ENCODE assay signal across 34 cellular contexts in the genomic region with DNA sequence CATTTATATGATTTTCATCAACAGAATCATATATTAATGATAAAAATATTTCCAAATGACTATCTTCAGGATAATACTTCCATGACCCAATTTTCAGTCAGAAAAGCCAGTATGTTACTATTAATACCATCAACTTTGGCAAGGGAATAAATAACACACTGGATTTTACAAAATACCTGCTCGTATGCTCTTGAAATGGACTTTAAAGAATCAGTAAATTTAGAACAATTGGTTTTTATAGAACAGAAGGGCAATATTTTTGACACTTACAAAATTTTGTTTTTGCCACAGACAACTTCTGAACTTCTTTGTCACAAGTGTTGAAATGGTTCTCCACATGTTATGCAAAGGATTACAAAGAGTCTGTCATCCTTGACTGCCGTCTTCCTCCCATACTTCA.
"Had no signal": no experiment of that assay in that cellular context is flagged by ENCODE, and none has a peak within 500 bp of the region (broad histone marks: within the 10 kb centered on the region; RNA-seq: fewer than 3 reads in every experiment).

No MANE protein-coding gene starts in this region.

- H3K4me2 ChIP-seq: KMS-11 had no signal

- H3K9ac ChIP-seq: KMS-11 had no signal

- H3K4me3 ChIP-seq: MG63 had no signal

- H3K36me3 ChIP-seq: MG63 had no signal

- H3K27ac ChIP-seq: KMS-11 had no signal

- H3K9me3 ChIP-seq: MG63 had no signal

- DNase-seq: Karpas-422, Kasumi-1, MG63, MM.1S, MV-4-11, NCI-H1048, NCI-H1092, NCI-H1092 treated with DMSO at 0.1 percent for 48 hours, NCI-H1105, NCI-H1105 treated with DMSO at 0.1 percent for 48 hours, NCI-H1417, NCI-H1417 treated with DMSO at 0.1 percent for 48 hours, NCI-H1436, NCI-H1436 treated with DMSO at 0.1 percent for 48 hours, NCI-H146, NCI-H1694, NCI-H1694 treated with DMSO at 0.1 percent for 48 hours, NCI-H187, NCI-H187 treated with DMSO at 0.1 percent for 48 hours, NCI-H1930, NCI-H2029, NCI-H2029 treated with DMSO at 0.1 percent for 48 hours, NCI-H2081, NCI-H2081 treated with DMSO at 0.1 percent for 48 hours, NCI-H2107, NCI-H2171, NCI-H2171 treated with DMSO at 0.1 percent for 48 hours, NCI-H2227 treated with DMSO at 0.1 percent for 48 hours, NCI-H226, NCI-H345, NCI-H446, NCI-H446 treated with DMSO at 0.1 percent for 48 hours, NCI-H510A had no signal
